In the genomic region with DNA sequence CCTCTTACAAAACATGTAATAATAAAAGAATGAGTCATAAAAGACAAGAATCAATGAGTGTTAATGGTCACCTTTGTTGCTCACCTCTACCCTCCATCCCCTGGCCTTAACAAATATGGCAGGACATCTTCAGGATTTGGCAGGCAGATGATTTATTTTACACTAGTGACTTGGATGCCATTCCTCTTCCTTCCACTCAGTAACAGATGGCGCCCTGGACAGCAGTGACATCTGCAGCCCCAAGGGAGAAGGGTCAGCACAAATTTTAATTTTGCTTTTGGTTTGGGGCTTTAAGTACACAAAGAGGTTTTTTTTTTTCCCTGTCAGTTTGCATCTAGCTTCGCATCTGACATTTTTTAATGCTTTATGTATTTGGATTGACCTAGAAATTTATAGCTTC, we compare ENCODE assay signal across 7 cellular contexts.
DNase-seq lines count a peak whose midpoint lies in the region; ATAC-seq and TF ChIP-seq lines count a peak whose summit lies in the region.
"Not testable (repeated sequence)": the region's sequence is repeated elsewhere in the genome, so short reads cannot be mapped to it uniquely, and the experiment has no call there.

No MANE protein-coding gene starts in this region.

- H3K27ac Mint-ChIP-seq in activated CD4-positive, alpha-beta T cell treated with anti-CD3 and anti-CD28 coated beads for 36 hours, result not testable (repeated sequence)

- not testable (repeated sequence) for H3K4me1 Mint-ChIP-seq in activated CD4-positive, alpha-beta T cell treated with anti-CD3 and anti-CD28 coated beads for 36 hours

- not testable (repeated sequence) for H3K4me3 ChIP-seq in right cardiac atrium (ENCODE audit: low read length)

- H3K9me3 Mint-ChIP-seq in activated CD4-positive, alpha-beta T cell treated with anti-CD3 and anti-CD28 coated beads for 36 hours (ENCODE audit: low read depth), result not testable (repeated sequence)

- H3K27me3 ChIP-seq in right cardiac atrium (ENCODE audit: control insufficient read depth, insufficient read depth), result not testable (repeated sequence)

- in situ Hi-C loops in GM13977 (cut with MboI; ENCODE audit: low pct_unique_long_range_greater_than_20kb, low sequenced_read_pairs, unreplicated experiment), result not testable (repeated sequence)

- not testable (repeated sequence) for H3K9me3 ChIP-seq in right cardiac atrium (ENCODE audit: control insufficient read depth, low read length)

- intact Hi-C loops in activated CD4-positive, alpha-beta T cell treated with anti-CD3 and anti-CD28 coated beads for 36 hours (cut with DNase I, micrococcal nuclease); right cardiac atrium (cut with DNase I): not testable (repeated sequence)

- not testable (repeated sequence) for H3K36me3 Mint-ChIP-seq in activated CD4-positive, alpha-beta T cell treated with anti-CD3 and anti-CD28 coated beads for 36 hours (ENCODE audit: low read depth)

- not testable (repeated sequence) for H3K4me1 ChIP-seq in right cardiac atrium (ENCODE audit: control insufficient read depth, insufficient read depth, low read length)

- H3K27ac ChIP-seq in right cardiac atrium (ENCODE audit: low read length), result not testable (repeated sequence)

- CTCF ChIA-PET in activated CD4-positive, alpha-beta T cell treated with anti-CD3 and anti-CD28 coated beads for 36 hours (lab: Charles Lee), result not testable (repeated sequence)

- POLR2A ChIA-PET in activated CD4-positive, alpha-beta T cell treated with anti-CD3 and anti-CD28 coated beads for 36 hours (lab: Charles Lee), result not testable (repeated sequence)

- H3K4me3 Mint-ChIP-seq in activated CD4-positive, alpha-beta T cell treated with anti-CD3 and anti-CD28 coated beads for 36 hours, result not testable (repeated sequence)

- ATAC-seq in GM19035 (IDR thresholded peaks at IDR 0.05; ENCODE audit: unreplicated experiment) (peak; percentile 88), GM21526 (IDR thresholded peaks at IDR 0.05; ENCODE audit: low FRiP score, unreplicated experiment) (peak; percentile 78), HG02938 (IDR thresholded peaks at IDR 0.05; ENCODE audit: unreplicated experiment) (peak; percentile 91), HG03460 (IDR thresholded peaks at IDR 0.05; ENCODE audit: unreplicated experiment) (peak; percentile 76)
- ATAC-seq in activated CD4-positive, alpha-beta T cell treated with anti-CD3 and anti-CD28 coated beads for 36 hours; right cardiac atrium: not testable (repeated sequence)

- not testable (repeated sequence) for H3K27me3 Mint-ChIP-seq in activated CD4-positive, alpha-beta T cell treated with anti-CD3 and anti-CD28 coated beads for 36 hours

- DNase-seq in GM13977 (ENCODE audit: low spot score), result not testable (repeated sequence)
- peak; percentile 7 for DNase-seq in activated CD4-positive, alpha-beta T cell treated with anti-CD3 and anti-CD28 coated beads for 36 hours
- DNase-seq in right cardiac atrium, result peak in 2 of 3 donors; percentile 4 to 6

- 43% methylated on average over 1 of the region's 2 CpGs for WGBS in right cardiac atrium

- TF ChIP-seq CTCF in GM13977 (IDR thresholded peaks at IDR 0.05; ENCODE audit: extremely low read depth, insufficient read depth, missing control alignments), result peak; percentile 22
